In the genomic region with DNA sequence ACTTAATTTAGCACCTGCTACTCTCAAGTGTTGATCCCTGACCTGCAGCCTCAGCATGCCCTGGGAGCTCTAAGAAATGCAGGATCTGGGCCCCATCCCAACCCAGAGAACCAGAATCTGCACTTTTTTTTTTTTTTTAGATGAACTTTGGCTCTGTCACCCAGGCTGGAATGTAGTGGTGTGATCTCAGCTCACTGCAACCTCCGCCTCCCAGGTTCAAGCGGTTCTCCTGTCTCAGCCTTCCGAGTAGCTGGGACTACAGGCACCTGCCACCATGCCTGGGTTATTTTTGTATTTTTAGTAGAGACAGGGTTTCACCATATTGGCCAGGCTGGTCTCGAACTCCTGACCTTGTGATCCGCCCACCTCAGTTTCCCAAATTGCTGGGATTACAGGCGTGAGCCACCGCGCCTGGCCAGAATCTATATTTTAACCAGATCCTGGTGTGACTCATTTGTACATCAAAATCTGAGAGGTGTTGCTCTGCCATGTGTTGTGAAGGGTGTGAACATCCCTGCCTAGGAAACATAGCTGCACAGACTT, we compare ENCODE assay signal across 1 cellular context.
TF ChIP-seq lines count a peak whose summit lies in the region.
"Not testable (repeated sequence)": the region's sequence is repeated elsewhere in the genome, so short reads cannot be mapped to it uniquely, and the experiment has no call there.

No MANE protein-coding gene starts in this region.

TF ChIP-seq in HepG2, 621 proteins besides CTCF, POLR2A, EP300 and RAD21 (continued from another document and continues in another):
- TF ChIP-seq, protein P1, sequence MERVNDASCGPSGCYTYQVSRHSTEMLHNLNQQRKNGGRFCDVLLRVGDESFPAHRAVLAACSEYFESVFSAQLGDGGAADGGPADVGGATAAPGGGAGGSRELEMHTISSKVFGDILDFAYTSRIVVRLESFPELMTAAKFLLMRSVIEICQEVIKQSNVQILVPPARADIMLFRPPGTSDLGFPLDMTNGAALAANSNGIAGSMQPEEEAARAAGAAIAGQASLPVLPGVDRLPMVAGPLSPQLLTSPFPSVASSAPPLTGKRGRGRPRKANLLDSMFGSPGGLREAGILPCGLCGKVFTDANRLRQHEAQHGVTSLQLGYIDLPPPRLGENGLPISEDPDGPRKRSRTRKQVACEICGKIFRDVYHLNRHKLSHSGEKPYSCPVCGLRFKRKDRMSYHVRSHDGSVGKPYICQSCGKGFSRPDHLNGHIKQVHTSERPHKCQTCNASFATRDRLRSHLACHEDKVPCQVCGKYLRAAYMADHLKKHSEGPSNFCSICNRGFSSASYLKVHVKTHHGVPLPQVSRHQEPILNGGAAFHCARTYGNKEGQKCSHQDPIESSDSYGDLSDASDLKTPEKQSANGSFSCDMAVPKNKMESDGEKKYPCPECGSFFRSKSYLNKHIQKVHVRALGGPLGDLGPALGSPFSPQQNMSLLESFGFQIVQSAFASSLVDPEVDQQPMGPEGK (CRISPR knock-in tag; IDR thresholded peaks at IDR 0.05) = 0 out of 2 replicates have a peak, but pooled peaks have one; percentile 13
- peak; percentile 39; the same call in 1 of the 2 replicates for TF ChIP-seq ZNF619 (CRISPR knock-in tag; IDR thresholded peaks at IDR 0.05)
- peak; percentile 76 for TF ChIP-seq NR2F6 (IDR thresholded peaks at IDR 0.05)
- TF ChIP-seq NR2F6 (CRISPR knock-in tag; IDR thresholded peaks at IDR 0.05) = peak; percentile 75
- TF ChIP-seq, protein P2, sequence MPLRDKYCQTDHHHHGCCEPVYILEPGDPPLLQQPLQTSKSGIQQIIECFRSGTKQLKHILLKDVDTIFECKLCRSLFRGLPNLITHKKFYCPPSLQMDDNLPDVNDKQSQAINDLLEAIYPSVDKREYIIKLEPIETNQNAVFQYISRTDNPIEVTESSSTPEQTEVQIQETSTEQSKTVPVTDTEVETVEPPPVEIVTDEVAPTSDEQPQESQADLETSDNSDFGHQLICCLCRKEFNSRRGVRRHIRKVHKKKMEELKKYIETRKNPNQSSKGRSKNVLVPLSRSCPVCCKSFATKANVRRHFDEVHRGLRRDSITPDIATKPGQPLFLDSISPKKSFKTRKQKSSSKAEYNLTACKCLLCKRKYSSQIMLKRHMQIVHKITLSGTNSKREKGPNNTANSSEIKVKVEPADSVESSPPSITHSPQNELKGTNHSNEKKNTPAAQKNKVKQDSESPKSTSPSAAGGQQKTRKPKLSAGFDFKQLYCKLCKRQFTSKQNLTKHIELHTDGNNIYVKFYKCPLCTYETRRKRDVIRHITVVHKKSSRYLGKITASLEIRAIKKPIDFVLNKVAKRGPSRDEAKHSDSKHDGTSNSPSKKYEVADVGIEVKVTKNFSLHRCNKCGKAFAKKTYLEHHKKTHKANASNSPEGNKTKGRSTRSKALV (CRISPR knock-in tag; IDR thresholded peaks at IDR 0.05) = peak; percentile 77; the same call in 1 of the 2 replicates
- TF ChIP-seq NFKB2 (CRISPR knock-in tag; IDR thresholded peaks at IDR 0.05; ENCODE audit: borderline replicate concordance) = peak; percentile 81; the same call in 1 of the 2 replicates
- peak; percentile 67; the same call in 1 of the 2 replicates for TF ChIP-seq ZSCAN29 (CRISPR knock-in tag; conservative IDR thresholded peaks at IDR 0.05)
- TF ChIP-seq ZKSCAN8 (CRISPR knock-in tag; IDR thresholded peaks at IDR 0.05; ENCODE audit: borderline replicate concordance) = peak; percentile 45; the same call in 1 of the 2 replicates
- 0 out of 2 replicates have a peak, but pooled peaks have one; percentile 47 for TF ChIP-seq ZSCAN20 (CRISPR knock-in tag; IDR thresholded peaks at IDR 0.05; ENCODE audit: borderline replicate concordance)
- peak; percentile 30; the same call in 1 of the 2 replicates for TF ChIP-seq LCORL (IDR thresholded peaks at IDR 0.05)
- TF ChIP-seq LCORL (CRISPR knock-in tag; IDR thresholded peaks at IDR 0.05) = peak; percentile 88
- TF ChIP-seq HOXA5 (CRISPR knock-in tag; IDR thresholded peaks at IDR 0.05) = peak; percentile 70; the same call in 1 of the 2 replicates
- 0 out of 2 replicates have a peak, but pooled peaks have one; percentile 66 for TF ChIP-seq ZNF317 (CRISPR knock-in tag; IDR thresholded peaks at IDR 0.05)
- peak; percentile 91 for TF ChIP-seq ZBTB38 (CRISPR knock-in tag; IDR thresholded peaks at IDR 0.05)
- 0 out of 2 replicates have a peak, but pooled peaks have one; percentile 42 for TF ChIP-seq SMAD9 (CRISPR knock-in tag; IDR thresholded peaks at IDR 0.05)
- TF ChIP-seq ISX (CRISPR knock-in tag; conservative IDR thresholded peaks at IDR 0.05) = 0 out of 2 replicates have a peak, but pooled peaks have one; percentile 53
- peak; percentile 47; the same call in 1 of the 2 replicates for TF ChIP-seq FOXO1 (CRISPR knock-in tag; IDR thresholded peaks at IDR 0.05)
- peak; percentile 63; the same call in 1 of the 2 replicates for TF ChIP-seq ZNF788 (CRISPR knock-in tag; IDR thresholded peaks at IDR 0.05; ENCODE audit: borderline replicate concordance)
- peak; percentile 43 for TF ChIP-seq PHF5A (CRISPR knock-in tag; IDR thresholded peaks at IDR 0.05; ENCODE audit: low read depth, unreplicated experiment)
- 0 out of 2 replicates have a peak, but pooled peaks have one; percentile 6 for TF ChIP-seq BCL6 (CRISPR knock-in tag; IDR thresholded peaks at IDR 0.05)
- peak; percentile 62 for TF ChIP-seq ISL2 (CRISPR knock-in tag; IDR thresholded peaks at IDR 0.05)
- TF ChIP-seq ZNF337 (CRISPR knock-in tag; IDR thresholded peaks at IDR 0.05; ENCODE audit: borderline replicate concordance, low read depth) = 0 out of 2 replicates have a peak, but pooled peaks have one; percentile 55
- TF ChIP-seq HNF4A (CRISPR knock-in tag; IDR thresholded peaks at IDR 0.05) = peak; percentile 88
- 0 out of 2 replicates have a peak, but pooled peaks have one; percentile 25 for TF ChIP-seq RFXAP (CRISPR knock-in tag; IDR thresholded peaks at IDR 0.05; ENCODE audit: borderline replicate concordance)
- TF ChIP-seq ZNF772 (CRISPR knock-in tag; IDR thresholded peaks at IDR 0.05) = 0 out of 2 replicates have a peak, but pooled peaks have one; percentile 12
- 0 out of 2 replicates have a peak, but pooled peaks have one; percentile 57 for TF ChIP-seq NCOA2 (CRISPR knock-in tag; IDR thresholded peaks at IDR 0.05)
- TF ChIP-seq FOXJ3 (CRISPR knock-in tag; IDR thresholded peaks at IDR 0.05; ENCODE audit: borderline replicate concordance) = peak; percentile 83; the same call in 1 of the 2 replicates
- TF ChIP-seq ZNF136 (CRISPR knock-in tag; IDR thresholded peaks at IDR 0.05; ENCODE audit: low read depth) = peak; percentile 40; the same call in 1 of the 2 replicates
- peak; percentile 37; the same call in 1 of the 2 replicates for TF ChIP-seq DMAP1 (CRISPR knock-in tag; IDR thresholded peaks at IDR 0.05)
- TF ChIP-seq, protein P3, sequence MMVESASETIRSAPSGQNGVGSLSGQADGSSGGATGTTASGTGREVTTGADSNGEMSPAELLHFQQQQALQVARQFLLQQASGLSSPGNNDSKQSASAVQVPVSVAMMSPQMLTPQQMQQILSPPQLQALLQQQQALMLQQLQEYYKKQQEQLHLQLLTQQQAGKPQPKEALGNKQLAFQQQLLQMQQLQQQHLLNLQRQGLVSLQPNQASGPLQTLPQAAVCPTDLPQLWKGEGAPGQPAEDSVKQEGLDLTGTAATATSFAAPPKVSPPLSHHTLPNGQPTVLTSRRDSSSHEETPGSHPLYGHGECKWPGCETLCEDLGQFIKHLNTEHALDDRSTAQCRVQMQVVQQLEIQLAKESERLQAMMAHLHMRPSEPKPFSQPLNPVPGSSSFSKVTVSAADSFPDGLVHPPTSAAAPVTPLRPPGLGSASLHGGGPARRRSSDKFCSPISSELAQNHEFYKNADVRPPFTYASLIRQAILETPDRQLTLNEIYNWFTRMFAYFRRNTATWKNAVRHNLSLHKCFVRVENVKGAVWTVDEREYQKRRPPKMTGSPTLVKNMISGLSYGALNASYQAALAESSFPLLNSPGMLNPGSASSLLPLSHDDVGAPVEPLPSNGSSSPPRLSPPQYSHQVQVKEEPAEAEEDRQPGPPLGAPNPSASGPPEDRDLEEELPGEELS (CRISPR knock-in tag; IDR thresholded peaks at IDR 0.05) = peak; percentile 73
- TF ChIP-seq, protein P4, sequence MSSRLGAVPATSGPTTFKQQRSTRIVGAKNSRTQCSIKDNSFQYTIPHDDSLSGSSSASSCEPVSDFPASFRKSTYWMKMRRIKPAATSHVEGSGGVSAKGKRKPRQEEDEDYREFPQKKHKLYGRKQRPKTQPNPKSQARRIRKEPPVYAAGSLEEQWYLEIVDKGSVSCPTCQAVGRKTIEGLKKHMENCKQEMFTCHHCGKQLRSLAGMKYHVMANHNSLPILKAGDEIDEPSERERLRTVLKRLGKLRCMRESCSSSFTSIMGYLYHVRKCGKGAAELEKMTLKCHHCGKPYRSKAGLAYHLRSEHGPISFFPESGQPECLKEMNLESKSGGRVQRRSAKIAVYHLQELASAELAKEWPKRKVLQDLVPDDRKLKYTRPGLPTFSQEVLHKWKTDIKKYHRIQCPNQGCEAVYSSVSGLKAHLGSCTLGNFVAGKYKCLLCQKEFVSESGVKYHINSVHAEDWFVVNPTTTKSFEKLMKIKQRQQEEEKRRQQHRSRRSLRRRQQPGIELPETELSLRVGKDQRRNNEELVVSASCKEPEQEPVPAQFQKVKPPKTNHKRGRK (CRISPR knock-in tag; IDR thresholded peaks at IDR 0.05) = 0 out of 2 replicates have a peak, but pooled peaks have one; percentile 53
- peak; percentile 93 for TF ChIP-seq ZNF292 (CRISPR knock-in tag; IDR thresholded peaks at IDR 0.05; ENCODE audit: borderline replicate concordance, low read depth)
- peak; percentile 46; the same call in 1 of the 2 replicates for TF ChIP-seq SPEN (CRISPR knock-in tag; IDR thresholded peaks at IDR 0.05; ENCODE audit: low read depth)
- TF ChIP-seq ZBTB3 (CRISPR knock-in tag; IDR thresholded peaks at IDR 0.05; ENCODE audit: borderline replicate concordance, low read depth) = peak; percentile 79; the same call in 1 of the 2 replicates
- peak; percentile 46; the same call in 1 of the 2 replicates for TF ChIP-seq RBAK (CRISPR knock-in tag; IDR thresholded peaks at IDR 0.05)
- TF ChIP-seq YEATS4 (CRISPR knock-in tag; IDR thresholded peaks at IDR 0.05; ENCODE audit: borderline replicate concordance) = peak; percentile 54; the same call in 1 of the 2 replicates
- peak; percentile 50; the same call in 1 of the 2 replicates for TF ChIP-seq ZFX (CRISPR knock-in tag; IDR thresholded peaks at IDR 0.05; ENCODE audit: low read depth)
- TF ChIP-seq HNF4G (IDR thresholded peaks at IDR 0.05; ENCODE audit: borderline replicate concordance, low read depth, low read length) = peak; percentile 71
- not testable (repeated sequence) for TF ChIP-seq HNF4G (CRISPR knock-in tag; IDR thresholded peaks at IDR 0.05; ENCODE audit: borderline replicate concordance, low read depth)
- TF ChIP-seq ZFP90 (CRISPR knock-in tag; IDR thresholded peaks at IDR 0.05; ENCODE audit: borderline replicate concordance) = peak; percentile 54; the same call in 1 of the 2 replicates
- peak; percentile 27 for TF ChIP-seq ZEB1 (IDR thresholded peaks at IDR 0.05; ENCODE audit: insufficient replicate concordance, low read depth)
- TF ChIP-seq KDM1A (CRISPR knock-in tag; IDR thresholded peaks at IDR 0.05) = peak; percentile 86
- TF ChIP-seq, protein P5, sequence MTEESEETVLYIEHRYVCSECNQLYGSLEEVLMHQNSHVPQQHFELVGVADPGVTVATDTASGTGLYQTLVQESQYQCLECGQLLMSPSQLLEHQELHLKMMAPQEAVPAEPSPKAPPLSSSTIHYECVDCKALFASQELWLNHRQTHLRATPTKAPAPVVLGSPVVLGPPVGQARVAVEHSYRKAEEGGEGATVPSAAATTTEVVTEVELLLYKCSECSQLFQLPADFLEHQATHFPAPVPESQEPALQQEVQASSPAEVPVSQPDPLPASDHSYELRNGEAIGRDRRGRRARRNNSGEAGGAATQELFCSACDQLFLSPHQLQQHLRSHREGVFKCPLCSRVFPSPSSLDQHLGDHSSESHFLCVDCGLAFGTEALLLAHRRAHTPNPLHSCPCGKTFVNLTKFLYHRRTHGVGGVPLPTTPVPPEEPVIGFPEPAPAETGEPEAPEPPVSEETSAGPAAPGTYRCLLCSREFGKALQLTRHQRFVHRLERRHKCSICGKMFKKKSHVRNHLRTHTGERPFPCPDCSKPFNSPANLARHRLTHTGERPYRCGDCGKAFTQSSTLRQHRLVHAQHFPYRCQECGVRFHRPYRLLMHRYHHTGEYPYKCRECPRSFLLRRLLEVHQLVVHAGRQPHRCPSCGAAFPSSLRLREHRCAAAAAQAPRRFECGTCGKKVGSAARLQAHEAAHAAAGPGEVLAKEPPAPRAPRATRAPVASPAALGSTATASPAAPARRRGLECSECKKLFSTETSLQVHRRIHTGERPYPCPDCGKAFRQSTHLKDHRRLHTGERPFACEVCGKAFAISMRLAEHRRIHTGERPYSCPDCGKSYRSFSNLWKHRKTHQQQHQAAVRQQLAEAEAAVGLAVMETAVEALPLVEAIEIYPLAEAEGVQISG (CRISPR knock-in tag; IDR thresholded peaks at IDR 0.05) = peak; percentile 48
- 0 out of 2 replicates have a peak, but pooled peaks have one; percentile 60 for TF ChIP-seq ZNF343 (CRISPR knock-in tag; IDR thresholded peaks at IDR 0.05)
- TF ChIP-seq, protein P6, sequence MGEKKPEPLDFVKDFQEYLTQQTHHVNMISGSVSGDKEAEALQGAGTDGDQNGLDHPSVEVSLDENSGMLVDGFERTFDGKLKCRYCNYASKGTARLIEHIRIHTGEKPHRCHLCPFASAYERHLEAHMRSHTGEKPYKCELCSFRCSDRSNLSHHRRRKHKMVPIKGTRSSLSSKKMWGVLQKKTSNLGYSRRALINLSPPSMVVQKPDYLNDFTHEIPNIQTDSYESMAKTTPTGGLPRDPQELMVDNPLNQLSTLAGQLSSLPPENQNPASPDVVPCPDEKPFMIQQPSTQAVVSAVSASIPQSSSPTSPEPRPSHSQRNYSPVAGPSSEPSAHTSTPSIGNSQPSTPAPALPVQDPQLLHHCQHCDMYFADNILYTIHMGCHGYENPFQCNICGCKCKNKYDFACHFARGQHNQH (CRISPR knock-in tag; IDR thresholded peaks at IDR 0.05) = peak; percentile 62; the same call in 1 of the 2 replicates
- peak; percentile 37; the same call in 1 of the 2 replicates for TF ChIP-seq BRCA1 (CRISPR knock-in tag; IDR thresholded peaks at IDR 0.05)
- TF ChIP-seq NCOR1 (IDR thresholded peaks at IDR 0.05; ENCODE audit: borderline replicate concordance, low read length) = peak; percentile 68
- 0 out of 2 replicates have a peak, but pooled peaks have one; percentile 14 for TF ChIP-seq JUN (CRISPR knock-in tag; IDR thresholded peaks at IDR 0.05)
- TF ChIP-seq ZNF775 (CRISPR knock-in tag; IDR thresholded peaks at IDR 0.05; ENCODE audit: borderline replicate concordance) = 0 out of 2 replicates have a peak, but pooled peaks have one; percentile 11
- TF ChIP-seq, protein P7, sequence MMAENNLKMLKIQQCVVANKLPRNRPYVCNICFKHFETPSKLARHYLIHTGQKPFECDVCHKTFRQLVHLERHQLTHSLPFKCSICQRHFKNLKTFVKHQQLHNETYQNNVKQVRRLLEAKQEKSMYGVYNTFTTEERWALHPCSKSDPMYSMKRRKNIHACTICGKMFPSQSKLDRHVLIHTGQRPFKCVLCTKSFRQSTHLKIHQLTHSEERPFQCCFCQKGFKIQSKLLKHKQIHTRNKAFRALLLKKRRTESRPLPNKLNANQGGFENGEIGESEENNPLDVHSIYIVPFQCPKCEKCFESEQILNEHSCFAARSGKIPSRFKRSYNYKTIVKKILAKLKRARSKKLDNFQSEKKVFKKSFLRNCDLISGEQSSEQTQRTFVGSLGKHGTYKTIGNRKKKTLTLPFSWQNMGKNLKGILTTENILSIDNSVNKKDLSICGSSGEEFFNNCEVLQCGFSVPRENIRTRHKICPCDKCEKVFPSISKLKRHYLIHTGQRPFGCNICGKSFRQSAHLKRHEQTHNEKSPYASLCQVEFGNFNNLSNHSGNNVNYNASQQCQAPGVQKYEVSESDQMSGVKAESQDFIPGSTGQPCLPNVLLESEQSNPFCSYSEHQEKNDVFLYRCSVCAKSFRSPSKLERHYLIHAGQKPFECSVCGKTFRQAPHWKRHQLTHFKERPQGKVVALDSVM (CRISPR knock-in tag; IDR thresholded peaks at IDR 0.05) = peak; percentile 96
- peak; percentile 69; the same call in 1 of the 2 replicates for TF ChIP-seq ZMAT3 (CRISPR knock-in tag; conservative IDR thresholded peaks at IDR 0.05)
